14 cellular contexts compared by ENCODE assay signal in the genomic region with DNA sequence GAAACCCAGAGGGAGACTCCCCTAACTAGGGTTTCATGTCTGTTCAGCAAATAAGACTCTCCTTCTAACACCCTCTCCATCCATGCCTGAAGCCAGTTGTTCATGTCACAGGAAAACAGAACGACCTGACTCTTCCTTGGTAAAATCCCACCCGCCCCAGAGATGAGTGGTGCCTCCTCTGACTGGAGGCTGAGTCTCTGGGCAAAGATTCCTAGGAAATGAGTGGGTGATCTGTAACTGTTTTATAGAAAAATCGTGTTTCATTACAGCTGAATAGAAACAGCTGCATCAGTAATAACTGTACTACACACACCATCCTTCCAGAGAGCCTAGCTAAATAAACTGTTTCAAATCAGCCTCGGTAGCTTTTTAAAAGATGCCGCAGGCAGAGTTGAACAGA.
"Had no signal": no experiment of that assay in that cellular context is flagged by ENCODE, and none has a peak within 500 bp of the region (broad histone marks: within the 10 kb centered on the region; RNA-seq: fewer than 3 reads in every experiment).

No MANE protein-coding gene starts in this region.

- H3K4me3 ChIP-seq: gastroesophageal sphincter, heart right ventricle, lower lobe of right lung, spleen, stomach, testis, upper lobe of right lung had no signal

- H3K27ac ChIP-seq: brain microvascular endothelial cell, gastroesophageal sphincter, heart right ventricle, lower lobe of right lung, stomach, testis, upper lobe of right lung, VCaP had no signal

- DNase-seq: activated gamma-delta T cell; activated T-cell treated with anti-CD3 and anti-CD28 coated beads, Interleukin-2, amount 50 U/mL, for 1 hour; brain microvascular endothelial cell; effector memory CD8-positive, alpha-beta T cell; heart right ventricle; left cardiac atrium; lower lobe of right lung; spleen; stomach; testis; upper lobe of right lung had no signal

- ATAC-seq: effector memory CD8-positive, alpha-beta T cell; gastroesophageal sphincter; heart right ventricle; left cardiac atrium; lower lobe of right lung; sciatic nerve; upper lobe of right lung had no signal

- H3K9me3 ChIP-seq: gastroesophageal sphincter, heart right ventricle, lower lobe of right lung, spleen, stomach, testis, upper lobe of right lung had no signal

- H3K27me3 ChIP-seq: brain microvascular endothelial cell, gastroesophageal sphincter, spleen, stomach, testis, upper lobe of right lung had no signal
